In the genomic region with DNA sequence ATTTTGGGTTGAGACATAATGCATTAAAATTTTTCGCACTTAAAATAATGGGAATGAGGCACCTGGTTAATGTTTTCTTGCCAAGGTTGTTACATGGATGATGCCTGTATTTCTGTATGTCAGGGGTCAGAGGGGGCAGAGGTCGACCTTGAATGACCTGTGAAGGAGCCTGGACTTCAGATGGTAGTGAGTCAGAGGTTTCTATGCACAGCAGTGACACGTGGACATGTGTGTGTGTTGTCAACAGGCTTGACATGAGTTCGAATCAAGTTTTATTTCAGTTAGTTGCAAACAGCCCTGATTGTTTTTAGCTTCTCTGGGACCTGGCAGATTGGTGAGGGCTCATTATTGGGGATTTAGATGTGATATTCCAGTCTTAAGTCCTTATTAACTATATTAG, we compare ENCODE assay signal across 26 cellular contexts. TPM values are rescaled to one million over a fixed set of nuclear protein-coding genes. Genes with fewer than 3 reads are reported as not detected.
DNase-seq lines count a peak whose midpoint lies in the region; ATAC-seq, FAIRE-seq and TF ChIP-seq lines count a peak whose summit lies in the region.
"Had no signal": no experiment of that assay in that cellular context is flagged by ENCODE, and none has a peak within 500 bp of the region (broad histone marks: within the 10 kb centered on the region; RNA-seq: fewer than 3 reads in every experiment).

No MANE protein-coding gene starts in this region.

- ATAC-seq in K562 (peak; percentile 60), HepG2 (peak; percentile 44; the same call in 1 of the 3 replicates), SK-N-SH treated with all-trans-retinoic acid at 6 μM for 48 hours (no peak)
- ATAC-seq: A549, GM12878 had no signal

- no peaks in the 10 kb centered on the region for H4K20me1 ChIP-seq in K562 (replicated peaks; ENCODE audit: control insufficient read depth, insufficient read depth, low read length)
- H4K20me1 ChIP-seq in HepG2 (ENCODE audit: insufficient read depth, low read length) = no peaks in the 10 kb centered on the region
- H4K20me1 ChIP-seq: BLaER1 treated with 17β-estradiol and CSF1 and Interleukin-3, amounts not matched to agents 10 nM and 100 nM had no signal

- H3K27ac ChIP-seq in K562 (ENCODE audit: extremely low read depth, low read depth, low read length) (no peak overlapping the region), HepG2 (ENCODE audit: extremely low read length, insufficient read depth, low read length) (no peak overlapping the region), small intestine (ENCODE audit: low read depth in 1 of 2, low read length in 1 of 2) (no peak overlapping the region)
- H3K27ac ChIP-seq: A549; BLaER1 treated with 17β-estradiol and CSF1 and Interleukin-3, amounts not matched to agents 10 nM and 100 nM; GM23248 had no signal

- peak overlapping the region; percentile 47; the same call in 1 of the 2 replicates for H2AFZ ChIP-seq in K562 (ENCODE audit: low read depth, low read length)
- no peak overlapping the region for H2AFZ ChIP-seq in HepG2 (ENCODE audit: low read length)
- H2AFZ ChIP-seq: GM23248 had no signal

- no peak for TF ChIP-seq POLR2A in K562 (conservative IDR thresholded peaks at IDR 0.05)
- TF ChIP-seq POLR2A in HepG2 (IDR thresholded peaks at IDR 0.05; ENCODE audit: insufficient read depth in 1 of 2, low read depth in 2 of 2, low read length in 2 of 2) = no peak

- H3K4me2 ChIP-seq in K562 (ENCODE audit: insufficient read depth, low read length) = no peak overlapping the region
- H3K4me2 ChIP-seq in HepG2 (ENCODE audit: low read depth, low read length) = peak overlapping the region; percentile 35; the same call in 1 of the 2 replicates
- H3K4me2 ChIP-seq: A549 had no signal

- peak; percentile 29 for FAIRE-seq in K562 (lab: Jason Lieb, UNC)
- FAIRE-seq in HepG2 (lab: Jason Lieb, UNC) = no peak
- FAIRE-seq in small intestine (lab: Jason Lieb, UNC) = no peak
- FAIRE-seq: A549, D721Med, GM12878, GM19239, H1 had no signal

- BruUV-seq in K562 (replicated peaks; lab: Mats Ljungman, UMichigan) = no TSS peak
- BruUV-seq in HepG2 (replicated peaks; lab: Mats Ljungman, UMichigan) = no TSS peak

- peak; percentile 28 to 45 (median 33) for DNase-seq in K562 (ENCODE audit: extremely low read depth in 1 of 4, low spot score in 3 of 4)
- DNase-seq in HepG2 (ENCODE audit: low spot score) = peak; percentile 21
- DNase-seq in small intestine = peak; percentile 42
- no peak for DNase-seq in NCI-H446 treated with DMSO at 0.1 percent for 48 hours (lab: John Stamatoyannopoulos, UW)
- DNase-seq in NCI-H1417 (lab: John Stamatoyannopoulos, UW) = no peak
- DNase-seq: 8988T; ACHN; AML-193; BE2C; CD4-positive, alpha-beta T cell; CD8-positive, alpha-beta memory T cell; DMS 273 treated with DMSO at 0.1 percent for 48 hours; DMS79; EL; GDM1; GM23248; H7; HCEC 1CT had no signal

- no peak overlapping the region for H3K4me3 ChIP-seq in K562
- H3K4me3 ChIP-seq in HepG2 (replicated peaks in 1 of 3; ENCODE audit: insufficient read depth in 1 of 3, low read depth in 2 of 3, low read length in 3 of 3) = no peak overlapping the region
- H3K4me3 ChIP-seq in small intestine (ENCODE audit: low read depth in 1 of 2, low read length in 2 of 2) = no peak overlapping the region
- H3K4me3 ChIP-seq: A549; BLaER1 treated with 17β-estradiol and CSF1 and Interleukin-3, amounts not matched to agents 10 nM and 100 nM; GM12878; GM23248 had no signal

- H3K9ac ChIP-seq in K562 (ENCODE audit: insufficient read depth in 1 of 2, low read depth in 2 of 2, low read length in 2 of 2) (no peak overlapping the region), HepG2 (ENCODE audit: insufficient read depth, low read depth, low read length) (no peak overlapping the region)
- H3K9ac ChIP-seq: BLaER1 treated with 17β-estradiol and CSF1 and Interleukin-3, amounts not matched to agents 10 nM and 100 nM; GM23248 had no signal

- TF ChIP-seq EP300 in K562 (IDR thresholded peaks at IDR 0.05; ENCODE audit: low read length) (no peak), HepG2 (IDR thresholded peaks at IDR 0.05; ENCODE audit: low read depth in 2 of 2, low read length in 2 of 2) (peak in 1 of 2 experiments; percentile 26; a peak in 1 of 4 replicates), HepG2 (CRISPR knock-in tag; IDR thresholded peaks at IDR 0.05; ENCODE audit: borderline replicate concordance) (no peak)

- no peak for TF ChIP-seq CTCF in K562 (IDR thresholded peaks at IDR 0.05 in 2 of 3, conservative IDR thresholded peaks at IDR 0.05 in 1 of 3; ENCODE audit: insufficient read depth in 2 of 3, low read depth in 1 of 3, low read length in 3 of 3)
- no peak for TF ChIP-seq CTCF in HepG2 (CRISPR knock-in tag; IDR thresholded peaks at IDR 0.05)

- 17% methylated on average over 4 of the region's 4 CpGs for whole genome bisulfite sequencing in K562 (ENCODE audit: insufficient coverage, low coverage, missing lambda C conversion rate)
- WGBS in HepG2 (ENCODE audit: low lambda C conversion rate) = 4% methylated on average over 4 of the region's 4 CpGs
- WGBS in small intestine, 3 donors = 28 to 63% (median 52%) methylated on average over 4 of the region's 4 CpGs

- POLR2A ChIA-PET in K562 (lab: Yijun Ruan, JAX) = interaction anchor here (0.6 to 0.7 kb wide), 2 partner anchors 124 to 253 kb away, joined by 3 to 4 read pairs; no protein-coding TSS in a partner anchor
- POLR2A ChIA-PET in HepG2 (lab: Yijun Ruan, JAX) = interaction anchor here (1.1 kb wide), 1 partner anchor 17 kb away, joined by 4 read pairs; the partner anchor contains the start of gene RAD50

- in situ Hi-C loops in K562 (cut with MboI) = no loop called here
- in situ Hi-C loops in HepG2 (cut with HindIII; ENCODE audit: extremely low pct_ligation_motif_present, low pct_unique_long_range_greater_than_20kb) = no loop called here

- H3K4me1 ChIP-seq in K562 (replicated peaks in 1 of 2; ENCODE audit: control insufficient read depth in 2 of 2, insufficient read depth in 2 of 2, low read length in 2 of 2) (no peaks in the 10 kb centered on the region; a peak in 2 of 5 replicates), HepG2 (ENCODE audit: insufficient read depth, low read length) (peaks cover 11% of the 10 kb centered on the region), small intestine (ENCODE audit: control insufficient read depth in 2 of 2, insufficient read depth in 1 of 2, low read depth in 1 of 2, low read length in 1 of 2) (no peaks in the 10 kb centered on the region)
- H3K4me1 ChIP-seq: A549 had no signal

- intact Hi-C loops in K562 (cut with micrococcal nuclease) = no loop called here
- intact Hi-C loops in HepG2 (cut with micrococcal nuclease; ENCODE audit: unreplicated experiment) = no loop called here

- TF ChIP-seq RAD21 in K562 (CRISPR knock-in tag; conservative IDR thresholded peaks at IDR 0.05 in 1 of 2, IDR thresholded peaks at IDR 0.05 in 1 of 2) = no peak
- no peak for TF ChIP-seq RAD21 in HepG2 (CRISPR knock-in tag; IDR thresholded peaks at IDR 0.05)

- H3K27me3 ChIP-seq in K562 (ENCODE audit: control insufficient read depth in 2 of 2, insufficient read depth in 2 of 2, low read length in 2 of 2) (no peaks in the 10 kb centered on the region), HepG2 (ENCODE audit: control insufficient read depth in 1 of 2, insufficient read depth in 2 of 2, low read length in 2 of 2) (peaks cover 0 to 12% of the 10 kb centered on the region in 2 experiments; a peak in 1 of 5 replicates), small intestine (ENCODE audit: control insufficient read depth in 2 of 2, insufficient read depth in 2 of 2, low read length in 2 of 2) (no peaks in the 10 kb centered on the region)
- H3K27me3 ChIP-seq: BE2C; BLaER1 treated with 17β-estradiol and CSF1 and Interleukin-3, amounts not matched to agents 10 nM and 100 nM had no signal

- CTCF ChIA-PET in K562 (lab: Yijun Ruan, JAX; ENCODE audit: low intra/inter-chr PET ratio) = no interaction called here
- CTCF ChIA-PET in HepG2 (lab: Yijun Ruan, JAX; ENCODE audit: low intra/inter-chr PET ratio, low total read pairs) = no interaction called here

- H3K36me3 ChIP-seq in K562 (ENCODE audit: control insufficient read depth, insufficient read depth, low read length) (no peaks in the 10 kb centered on the region), HepG2 (replicated peaks in 1 of 2; ENCODE audit: control insufficient read depth in 1 of 2, insufficient read depth in 2 of 2, low read length in 2 of 2) (no peaks in the 10 kb centered on the region), small intestine (ENCODE audit: control insufficient read depth in 2 of 2, insufficient read depth in 2 of 2, low read length in 2 of 2) (no peaks in the 10 kb centered on the region)
- H3K36me3 ChIP-seq: BE2C; BLaER1 treated with 17β-estradiol and CSF1 and Interleukin-3, amounts not matched to agents 10 nM and 100 nM had no signal

- H3K79me2 ChIP-seq in K562 (ENCODE audit: control insufficient read depth, insufficient read depth, low read length) (no peaks in the 10 kb centered on the region), HepG2 (ENCODE audit: insufficient read depth, low read length) (no peaks in the 10 kb centered on the region)

- no peaks in the 10 kb centered on the region for H3K9me1 ChIP-seq in K562 (ENCODE audit: control insufficient read depth, insufficient read depth, low read length)

- H3K9me3 ChIP-seq in K562 (replicated peaks; ENCODE audit: control insufficient read depth, insufficient read depth, low read depth, low read length) = no peaks in the 10 kb centered on the region
- H3K9me3 ChIP-seq in HepG2 (ENCODE audit: low read length) = no peaks in the 10 kb centered on the region
- no peaks in the 10 kb centered on the region for H3K9me3 ChIP-seq in small intestine (ENCODE audit: control insufficient read depth, low read depth)
- H3K9me3 ChIP-seq: A549; BE2C; BLaER1 treated with 17β-estradiol and CSF1 and Interleukin-3, amounts not matched to agents 10 nM and 100 nM had no signal

RNA-seq across cellular contexts. Expression of gene IL5, which starts 3.6 kb away (rescaled TPM):
- total RNA-seq in K562 (2011; cell fraction: chromatin; rRNA removed; ENCODE audit: low replicate concordance) = not detected in 2 replicates
- not detected in 2 replicates for total RNA-seq in K562 (2011; cell fraction: nucleolus; rRNA removed)
- total RNA-seq in K562 (2011; cell fraction: nucleoplasm; rRNA removed) = not detected in 2 replicates
- total RNA-seq in K562 (2014; rRNA removed) (not detected in 2 replicates), K562 (2014; rRNA removed; fragmentation: Illumina TruSeq; extraction: Trizol) (not detected in 2 replicates), K562 (2015; rRNA removed; fragmentation: Illumina TruSeq; extraction: Trizol) (not detected in 2 replicates), K562 (2021) (not detected in 2 replicates), HepG2 (2016; rRNA removed; fragmentation: Illumina TruSeq; extraction: Trizol) (not detected in 2 replicates)
- polyA plus RNA-seq in K562 (2011; rRNA removed) (not detected in 2 replicates), K562 (2014; fragmentation: Illumina TruSeq; extraction: Trizol) (not detected in 2 replicates), K562 (2014; fragmentation: Nextera tagmentation; extraction: Ambion mirVana) (not detected), K562 (2014; rRNA removed) (0.15 and 0.44 TPM in 2 replicates), HepG2 (2011; rRNA removed) (not detected in 2 replicates), small intestine (not detected)
- polyA plus RNA-seq in K562 (2011; cell fraction: cytosol; rRNA removed) = not detected in 2 replicates
- not detected in 2 replicates for polyA plus RNA-seq in K562 (2011; cell fraction: nucleus; rRNA removed)
- polyA plus RNA-seq in K562 (2012) = not detected in 2 replicates
- polyA minus RNA-seq in K562 (2011; rRNA and poly(A)+ RNA removed) = not detected in 2 replicates
- polyA minus RNA-seq in K562 (2011; cell fraction: cytosol; rRNA and poly(A)+ RNA removed) = not detected in 2 replicates
- not detected in 2 replicates for polyA minus RNA-seq in K562 (2011; cell fraction: nucleus; rRNA and poly(A)+ RNA removed)
- not detected in 2 replicates for total RNA-seq in HepG2 (2016; cell fraction: cytosol; rRNA removed; fragmentation: Illumina TruSeq; extraction: Trizol; ENCODE audit: low read depth)
- not detected in 2 replicates for total RNA-seq in HepG2 (2016; cell fraction: insoluble cytoplasmic fraction; rRNA removed; fragmentation: Illumina TruSeq; extraction: Trizol)
- total RNA-seq in HepG2 (2016; cell fraction: membrane; rRNA removed; fragmentation: Illumina TruSeq; extraction: Trizol) = not detected in 2 replicates
- not detected in 2 replicates for total RNA-seq in HepG2 (2016; cell fraction: nucleus; rRNA removed; fragmentation: Illumina TruSeq; extraction: Trizol)
- not detected in 2 replicates for polyA plus RNA-seq in HepG2 (2011; cell fraction: cytosol; rRNA removed)
- not detected in 2 replicates for polyA plus RNA-seq in HepG2 (2011; cell fraction: nucleus; rRNA removed)
- polyA plus RNA-seq in HepG2 (2012) = not detected in 2 replicates
- polyA plus RNA-seq in HepG2 (2016; cell fraction: cytosol; fragmentation: Illumina TruSeq; extraction: Trizol; ENCODE audit: low read depth) = not detected in 2 replicates
- not detected in 2 replicates for polyA plus RNA-seq in HepG2 (2016; cell fraction: insoluble cytoplasmic fraction; fragmentation: Illumina TruSeq; extraction: Trizol; ENCODE audit: low read depth)
- not detected in 2 replicates for polyA plus RNA-seq in HepG2 (2016; cell fraction: membrane; fragmentation: Illumina TruSeq; extraction: Trizol; ENCODE audit: low read depth)
- not detected in 2 replicates for polyA plus RNA-seq in HepG2 (2016; cell fraction: nucleus; fragmentation: Illumina TruSeq; extraction: Trizol; ENCODE audit: insufficient read depth, low read depth)
- not detected in 2 replicates for polyA minus RNA-seq in HepG2 (2011; rRNA and poly(A)+ RNA removed; ENCODE audit: low replicate concordance)
- not detected in 2 replicates for polyA minus RNA-seq in HepG2 (2011; cell fraction: cytosol; rRNA and poly(A)+ RNA removed)
- not detected in 2 replicates for polyA minus RNA-seq in HepG2 (2011; cell fraction: nucleus; rRNA and poly(A)+ RNA removed)
- total RNA-seq: CD4-positive, alpha-beta T cell; GM12878; GM23248; H1; H7 had no signal
- polyA plus RNA-seq: A549; CD14-positive monocyte; CD8-positive, alpha-beta memory T cell; GM12878; GM23248; H1 had no signal

RNA-seq across cellular contexts. Expression of gene RAD50, which starts 17.1 kb away (rescaled TPM):
- 20.6 and 112 TPM in 2 replicates for total RNA-seq in K562 (2011; cell fraction: chromatin; rRNA removed; ENCODE audit: low replicate concordance)
- 12.8 and 17.9 TPM in 2 replicates for total RNA-seq in K562 (2011; cell fraction: nucleolus; rRNA removed)
- total RNA-seq in K562 (2011; cell fraction: nucleoplasm; rRNA removed) = 35.8 and 50.8 TPM in 2 replicates
- total RNA-seq in K562 (2014; rRNA removed) (30.7 and 31.6 TPM in 2 replicates), K562 (2014; rRNA removed; fragmentation: Illumina TruSeq; extraction: Trizol) (60.5 and 71.2 TPM in 2 replicates), K562 (2015; rRNA removed; fragmentation: Illumina TruSeq; extraction: Trizol) (66.0 and 74.2 TPM in 2 replicates), K562 (2021) (46.9 and 54.5 TPM in 2 replicates), HepG2 (2016; rRNA removed; fragmentation: Illumina TruSeq; extraction: Trizol) (23.4 and 40.1 TPM in 2 replicates)
- polyA plus RNA-seq in K562 (2011; rRNA removed) (41.7 and 44.1 TPM in 2 replicates), K562 (2014; fragmentation: Illumina TruSeq; extraction: Trizol) (52.4 and 54.4 TPM in 2 replicates), K562 (2014; fragmentation: Nextera tagmentation; extraction: Ambion mirVana) (10 to 100 TPM; 15.3 to 18.0 TPM), K562 (2014; rRNA removed) (35.6 and 39.5 TPM in 2 replicates), HepG2 (2011; rRNA removed) (13.6 and 19.2 TPM in 2 replicates), small intestine (10 to 100 TPM in 2 of 3 donors, 1 to 10 TPM in 1; 6.8 to 11.2 (median 10.7) TPM)
- 6.1 and 17.2 TPM in 2 replicates for polyA plus RNA-seq in K562 (2011; cell fraction: cytosol; rRNA removed)
- 42.9 and 70.5 TPM in 2 replicates for polyA plus RNA-seq in K562 (2011; cell fraction: nucleus; rRNA removed)
- polyA plus RNA-seq in K562 (2012) = 32.0 and 35.3 TPM in 2 replicates
- 128 and 144 TPM in 2 replicates for polyA minus RNA-seq in K562 (2011; rRNA and poly(A)+ RNA removed)
- 29.1 and 30.0 TPM in 2 replicates for polyA minus RNA-seq in K562 (2011; cell fraction: cytosol; rRNA and poly(A)+ RNA removed)
- 38.4 and 64.6 TPM in 2 replicates for polyA minus RNA-seq in K562 (2011; cell fraction: nucleus; rRNA and poly(A)+ RNA removed)
- total RNA-seq in HepG2 (2016; cell fraction: cytosol; rRNA removed; fragmentation: Illumina TruSeq; extraction: Trizol; ENCODE audit: low read depth) = 2.6 and 2.9 TPM in 2 replicates
- total RNA-seq in HepG2 (2016; cell fraction: insoluble cytoplasmic fraction; rRNA removed; fragmentation: Illumina TruSeq; extraction: Trizol) = 23.3 and 37.9 TPM in 2 replicates
- 6.3 and 8.5 TPM in 2 replicates for total RNA-seq in HepG2 (2016; cell fraction: membrane; rRNA removed; fragmentation: Illumina TruSeq; extraction: Trizol)
- 33.7 and 36.5 TPM in 2 replicates for total RNA-seq in HepG2 (2016; cell fraction: nucleus; rRNA removed; fragmentation: Illumina TruSeq; extraction: Trizol)
- 7.1 and 10.6 TPM in 2 replicates for polyA plus RNA-seq in HepG2 (2011; cell fraction: cytosol; rRNA removed)
- polyA plus RNA-seq in HepG2 (2011; cell fraction: nucleus; rRNA removed) = 24.8 and 26.5 TPM in 2 replicates
- 20.6 and 27.9 TPM in 2 replicates for polyA plus RNA-seq in HepG2 (2012)
- 0.74 and 1.1 TPM in 2 replicates for polyA plus RNA-seq in HepG2 (2016; cell fraction: cytosol; fragmentation: Illumina TruSeq; extraction: Trizol; ENCODE audit: low read depth)
- 28.7 and 29.8 TPM in 2 replicates for polyA plus RNA-seq in HepG2 (2016; cell fraction: insoluble cytoplasmic fraction; fragmentation: Illumina TruSeq; extraction: Trizol; ENCODE audit: low read depth)
- 1.5 and 3.2 TPM in 2 replicates for polyA plus RNA-seq in HepG2 (2016; cell fraction: membrane; fragmentation: Illumina TruSeq; extraction: Trizol; ENCODE audit: low read depth)
- 26.8 and 32.5 TPM in 2 replicates for polyA plus RNA-seq in HepG2 (2016; cell fraction: nucleus; fragmentation: Illumina TruSeq; extraction: Trizol; ENCODE audit: insufficient read depth, low read depth)
- polyA minus RNA-seq in HepG2 (2011; rRNA and poly(A)+ RNA removed; ENCODE audit: low replicate concordance) = 12.0 and 21.4 TPM in 2 replicates
- polyA minus RNA-seq in HepG2 (2011; cell fraction: cytosol; rRNA and poly(A)+ RNA removed) = 16.4 and 16.9 TPM in 2 replicates
- polyA minus RNA-seq in HepG2 (2011; cell fraction: nucleus; rRNA and poly(A)+ RNA removed) = 69.9 and 76.1 TPM in 2 replicates

RNA-seq across cellular contexts. Expression of gene IRF1, which starts 49.1 kb away (rescaled TPM):
- 28.2 and 57.3 TPM in 2 replicates for total RNA-seq in K562 (2011; cell fraction: chromatin; rRNA removed; ENCODE audit: low replicate concordance)
- total RNA-seq in K562 (2011; cell fraction: nucleolus; rRNA removed) = 33.9 and 37.9 TPM in 2 replicates
- 29.7 and 35.8 TPM in 2 replicates for total RNA-seq in K562 (2011; cell fraction: nucleoplasm; rRNA removed)
- total RNA-seq in K562 (2014; rRNA removed) = 3.0 and 4.4 TPM in 2 replicates
- 4.4 and 6.1 TPM in 2 replicates for total RNA-seq in K562 (2014; rRNA removed; fragmentation: Illumina TruSeq; extraction: Trizol)
- 7.4 and 8.2 TPM in 2 replicates for total RNA-seq in K562 (2015; rRNA removed; fragmentation: Illumina TruSeq; extraction: Trizol)
- 10.6 and 12.3 TPM in 2 replicates for total RNA-seq in K562 (2021)
- polyA plus RNA-seq in K562 (2011; rRNA removed) = 4.9 and 5.4 TPM in 2 replicates
- 3.6 and 5.0 TPM in 2 replicates for polyA plus RNA-seq in K562 (2011; cell fraction: cytosol; rRNA removed)
- 12.7 and 17.0 TPM in 2 replicates for polyA plus RNA-seq in K562 (2011; cell fraction: nucleus; rRNA removed)
- 7.0 and 22.7 TPM in 2 replicates for polyA plus RNA-seq in K562 (2012)
- polyA plus RNA-seq in K562 (2014; fragmentation: Illumina TruSeq; extraction: Trizol) = 5.3 and 7.3 TPM in 2 replicates
- polyA plus RNA-seq in K562 (2014; fragmentation: Nextera tagmentation; extraction: Ambion mirVana) = 1 to 10 TPM; 1.1 to 1.3 TPM
- 5.9 and 6.0 TPM in 2 replicates for polyA plus RNA-seq in K562 (2014; rRNA removed)
- polyA minus RNA-seq in K562 (2011; rRNA and poly(A)+ RNA removed) = 14.3 and 15.6 TPM in 2 replicates
- polyA minus RNA-seq in K562 (2011; cell fraction: cytosol; rRNA and poly(A)+ RNA removed) = 4.2 and 9.4 TPM in 2 replicates
- 19.7 and 23.8 TPM in 2 replicates for polyA minus RNA-seq in K562 (2011; cell fraction: nucleus; rRNA and poly(A)+ RNA removed)
- total RNA-seq in HepG2 (2016; rRNA removed; fragmentation: Illumina TruSeq; extraction: Trizol) = 5.8 and 8.8 TPM in 2 replicates
- total RNA-seq in HepG2 (2016; cell fraction: cytosol; rRNA removed; fragmentation: Illumina TruSeq; extraction: Trizol; ENCODE audit: low read depth) = 1.2 and 1.9 TPM in 2 replicates
- total RNA-seq in HepG2 (2016; cell fraction: insoluble cytoplasmic fraction; rRNA removed; fragmentation: Illumina TruSeq; extraction: Trizol) = 4.4 and 10.1 TPM in 2 replicates
- 2.5 and 3.3 TPM in 2 replicates for total RNA-seq in HepG2 (2016; cell fraction: membrane; rRNA removed; fragmentation: Illumina TruSeq; extraction: Trizol)
- 14.5 and 19.2 TPM in 2 replicates for total RNA-seq in HepG2 (2016; cell fraction: nucleus; rRNA removed; fragmentation: Illumina TruSeq; extraction: Trizol)
- 4.1 and 4.4 TPM in 2 replicates for polyA plus RNA-seq in HepG2 (2011; rRNA removed)
- 4.7 and 4.8 TPM in 2 replicates for polyA plus RNA-seq in HepG2 (2011; cell fraction: cytosol; rRNA removed)
- polyA plus RNA-seq in HepG2 (2011; cell fraction: nucleus; rRNA removed) = 10.1 and 10.8 TPM in 2 replicates
- 3.4 and 4.0 TPM in 2 replicates for polyA plus RNA-seq in HepG2 (2012)
- 0.75 and 0.77 TPM in 2 replicates for polyA plus RNA-seq in HepG2 (2016; cell fraction: cytosol; fragmentation: Illumina TruSeq; extraction: Trizol; ENCODE audit: low read depth)
- 5.3 and 6.8 TPM in 2 replicates for polyA plus RNA-seq in HepG2 (2016; cell fraction: insoluble cytoplasmic fraction; fragmentation: Illumina TruSeq; extraction: Trizol; ENCODE audit: low read depth)
- polyA plus RNA-seq in HepG2 (2016; cell fraction: membrane; fragmentation: Illumina TruSeq; extraction: Trizol; ENCODE audit: low read depth) = 0.80 and 1.4 TPM in 2 replicates
- polyA plus RNA-seq in HepG2 (2016; cell fraction: nucleus; fragmentation: Illumina TruSeq; extraction: Trizol; ENCODE audit: insufficient read depth, low read depth) = 8.7 and 9.9 TPM in 2 replicates
- polyA minus RNA-seq in HepG2 (2011; rRNA and poly(A)+ RNA removed; ENCODE audit: low replicate concordance) = 24.0 and 36.4 TPM in 2 replicates
- polyA minus RNA-seq in HepG2 (2011; cell fraction: cytosol; rRNA and poly(A)+ RNA removed) = 4.7 and 7.5 TPM in 2 replicates
- polyA minus RNA-seq in HepG2 (2011; cell fraction: nucleus; rRNA and poly(A)+ RNA removed) = 28.5 and 37.7 TPM in 2 replicates
- polyA plus RNA-seq in small intestine = 10 to 100 TPM; 51.7 to 64.1 (median 54.0) TPM

Comparison
In these comparisons a context has a peak if more than half of its experiments do, and no peak if none do; other contexts are left out.
1. DNase-seq: peak in K562 (4 of 4), HepG2 (single experiment) and small intestine (single experiment); none in NCI-H446 treated with DMSO at 0.1 percent for 48 hours (single experiment) and NCI-H1417 (0 of 3).
2. Of the 241 proteins assayed by ChIP-seq in both HepG2 and K562: peak only in HepG2: BHLHE40, FOXA3, FOXK1, GATAD2A, HMG20A, HOMEZ and 7 more; only in K562: FOSL1, JUND and ZNF766; in both: ESRRA, FOXK2, MNT and MXI1; in neither: 216; mixed calls (peak in some experiments, not most) for 5.